21 cellular contexts compared by ENCODE assay signal in the genomic region with DNA sequence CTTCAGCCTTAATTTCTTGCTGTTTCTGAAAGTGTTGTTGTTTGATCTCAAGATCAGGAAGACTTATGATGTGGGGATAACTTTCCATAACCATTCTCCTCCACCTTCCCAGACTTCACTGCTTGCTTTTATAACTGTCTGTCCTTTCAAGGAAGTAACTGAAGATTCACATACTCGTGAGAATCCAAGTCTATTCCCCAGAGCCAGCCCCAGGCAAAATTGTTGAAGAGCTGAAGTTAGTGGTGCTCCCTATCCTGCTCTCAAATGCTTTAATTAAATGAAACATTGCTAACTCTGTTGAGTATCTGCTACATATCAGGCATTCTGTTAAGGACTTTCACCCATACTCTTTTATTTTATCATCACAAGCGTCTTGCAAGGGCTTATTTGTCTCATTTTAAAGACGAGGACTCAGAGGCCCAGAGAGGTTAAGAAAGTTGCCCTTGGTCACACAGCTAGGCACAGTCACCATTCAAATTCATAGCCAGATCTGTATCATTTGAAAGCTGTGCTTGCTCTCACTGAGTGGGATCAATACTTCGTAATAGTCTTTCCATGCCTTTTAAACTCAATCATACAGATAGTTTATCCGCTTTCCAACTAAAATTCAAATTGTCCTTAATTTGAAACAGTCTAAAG.
A peak's percentile ranks its signal among the peaks of the same experiment; 100 is the strongest.
DNase-seq lines count a peak whose midpoint lies in the region; ATAC-seq and TF ChIP-seq lines count a peak whose summit lies in the region.
"Had no signal": no experiment of that assay in that cellular context is flagged by ENCODE, and none has a peak within 500 bp of the region (broad histone marks: within the 10 kb centered on the region; RNA-seq: fewer than 3 reads in every experiment).

No MANE protein-coding gene starts in this region.

- CTCF ChIA-PET in A673 (lab: Charles Lee) = interaction anchor here (0.7 to 3.0 kb wide), 2 partner anchors 434 to 544 kb away, joined by 6 to 11 read pairs; no protein-coding TSS in a partner anchor
- CTCF ChIA-PET in WTC11 (lab: Charles Lee) = interaction anchor here (0.7 to 2.2 kb wide), 3 partner anchors 9 to 434 kb away, joined by 4 to 8 read pairs (median 5); no protein-coding TSS in a partner anchor

- no peaks in the 10 kb centered on the region for H3K9me3 Mint-ChIP-seq in WTC11
- no peaks in the 10 kb centered on the region for H3K9me3 Mint-ChIP-seq in neural crest cell
- H3K9me3 Mint-ChIP-seq: CD4-positive, alpha-beta T cell; naive B cell had no signal

- ATAC-seq in WTC11 (no peak), GM21526 (IDR thresholded peaks at IDR 0.05; ENCODE audit: low FRiP score, unreplicated experiment) (no peak), GM19467 (IDR thresholded peaks at IDR 0.05; ENCODE audit: unreplicated experiment) (no peak)

- no peaks in the 10 kb centered on the region for H3K9me3 ChIP-seq in A673 (ENCODE audit: low read depth, low read length, poor library complexity, severe bottlenecking)
- H3K9me3 ChIP-seq: MG63, upper lobe of right lung had no signal

- H3K27ac Mint-ChIP-seq in WTC11 = no peak overlapping the region
- no peak overlapping the region for H3K27ac Mint-ChIP-seq in neural crest cell (ENCODE audit: unreplicated experiment)
- H3K27ac Mint-ChIP-seq: CD4-positive, alpha-beta T cell had no signal

- H3K4me3 ChIP-seq in A673 (ENCODE audit: low read depth, low read length, poor library complexity, severe bottlenecking) = no peak overlapping the region
- H3K4me3 ChIP-seq in foreskin fibroblast (ENCODE audit: low read depth in 1 of 2, low read length in 2 of 2) = no peak overlapping the region
- H3K4me3 ChIP-seq: cardiac muscle cell, MG63 had no signal

- 0 out of 2 replicates have a peak, but pooled peaks cover 5% of the 10 kb centered on the region for H3K27me3 Mint-ChIP-seq in WTC11 (ENCODE audit: low read depth)
- peaks cover 42% of the 10 kb centered on the region for H3K27me3 Mint-ChIP-seq in neural crest cell (ENCODE audit: low read depth)

- H3K36me3 ChIP-seq in A673 (ENCODE audit: insufficient read depth, low read length, poor library complexity, severe bottlenecking) = no peaks in the 10 kb centered on the region
- H3K36me3 ChIP-seq: cardiac muscle cell, MG63, upper lobe of right lung had no signal

- TF ChIP-seq CTCF in A673 (conservative IDR thresholded peaks at IDR 0.05; ENCODE audit: low read depth, low read length) (no peak), WTC11 (IDR thresholded peaks at IDR 0.05) (no peak), neural crest cell (conservative IDR thresholded peaks at IDR 0.05) (no peak), foreskin fibroblast (IDR thresholded peaks at IDR 0.05; ENCODE audit: low read depth, low read length) (no peak)

- H3K4me1 Mint-ChIP-seq in WTC11 = peaks cover 44% of the 10 kb centered on the region
- peaks cover 35% of the 10 kb centered on the region for H3K4me1 Mint-ChIP-seq in neural crest cell

- H3K4me1 ChIP-seq in A673 (ENCODE audit: insufficient read depth, low read length, poor library complexity, severe bottlenecking) = peaks cover 32% of the 10 kb centered on the region
- H3K4me1 ChIP-seq: upper lobe of right lung had no signal

- intact Hi-C loops in A673 (cut with micrococcal nuclease; ENCODE audit: unreplicated experiment) = loop anchor here (2.0 kb wide), 1 partner anchor 189 kb away; a partner anchor contains a TSS

- POLR2A ChIA-PET in A673 (lab: Charles Lee; ENCODE audit: low non-redundant PET) = no interaction called here
- POLR2A ChIA-PET in WTC11 (lab: Charles Lee) = interaction anchor here (0.6 kb wide), 2 partner anchors 189 to 471 kb away, joined by 3 to 4 read pairs; no protein-coding TSS in a partner anchor

- no peaks in the 10 kb centered on the region for H3K36me3 Mint-ChIP-seq in WTC11
- H3K36me3 Mint-ChIP-seq in neural crest cell (ENCODE audit: low read depth) = no peaks in the 10 kb centered on the region
- H3K36me3 Mint-ChIP-seq: naive B cell had no signal

- no TSS peak for BruUV-seq in A673 (replicated peaks; lab: Mats Ljungman, UMichigan)

- no peak overlapping the region for H3K27ac ChIP-seq in A673 (ENCODE audit: low read depth, low read length, poor library complexity, severe bottlenecking)
- H3K27ac ChIP-seq: cardiac muscle cell, upper lobe of right lung, VCaP had no signal

- peak overlapping the region; percentile 30 for H3K4me3 Mint-ChIP-seq in WTC11
- peak overlapping the region; percentile 77 for H3K4me3 Mint-ChIP-seq in neural crest cell
- H3K4me3 Mint-ChIP-seq: CD4-positive, alpha-beta T cell had no signal

- peak; percentile 48 for DNase-seq in A673 (ENCODE audit: low spot score)
- DNase-seq in EH (ENCODE audit: low read depth) = peak; percentile 63
- no peak for DNase-seq in WTC11 (ENCODE audit: low spot score)
- DNase-seq in neural crest cell (ENCODE audit: low read depth, low spot score) = no peak
- DNase-seq in foreskin fibroblast = no peak
- DNase-seq in effector CD8-positive, alpha-beta T cell (lab: John Stamatoyannopoulos, UW) = no peak
- DNase-seq: activated CD4-positive, alpha-beta T cell treated with anti-CD3 and anti-CD28 coated beads, Interleukin-2, amount 50 U/mL, for 1 hour; activated naive CD4-positive, alpha-beta T cell treated with anti-CD3 and anti-CD28 coated beads, Interleukin-2, amount 50 U/mL, for 16 hours; amygdala; CD4-positive, alpha-beta T cell; GOT3; MG63; naive B cell; NCI-H1417 treated with DMSO at 0.1 percent for 48 hours; NCI-H510A treated with DMSO at 0.1 percent for 48 hours; occipital lobe; upper lobe of right lung had no signal

- no peaks in the 10 kb centered on the region for H3K27me3 ChIP-seq in A673 (replicated peaks; ENCODE audit: insufficient read depth, low read depth, low read length, poor library complexity)
- H3K27me3 ChIP-seq: MG63, upper lobe of right lung had no signal

TF ChIP-seq in WTC11, 78 proteins besides CTCF, POLR2A, EP300 and RAD21 (continues in another document):
- TF ChIP-seq CREM (CRISPR knock-in tag; IDR thresholded peaks at IDR 0.05) = no peak
- TF ChIP-seq, protein P1, sequence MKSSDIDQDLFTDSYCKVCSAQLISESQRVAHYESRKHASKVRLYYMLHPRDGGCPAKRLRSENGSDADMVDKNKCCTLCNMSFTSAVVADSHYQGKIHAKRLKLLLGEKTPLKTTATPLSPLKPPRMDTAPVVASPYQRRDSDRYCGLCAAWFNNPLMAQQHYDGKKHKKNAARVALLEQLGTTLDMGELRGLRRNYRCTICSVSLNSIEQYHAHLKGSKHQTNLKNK (CRISPR knock-in tag; IDR thresholded peaks at IDR 0.05) = no peak
- TF ChIP-seq TEAD1 (CRISPR knock-in tag; IDR thresholded peaks at IDR 0.05) = no peak
- TF ChIP-seq ESRRA (CRISPR knock-in tag; IDR thresholded peaks at IDR 0.05; ENCODE audit: borderline replicate concordance) = no peak
- TF ChIP-seq ZNF423 (CRISPR knock-in tag; IDR thresholded peaks at IDR 0.05) = no peak
- TF ChIP-seq, protein P2, sequence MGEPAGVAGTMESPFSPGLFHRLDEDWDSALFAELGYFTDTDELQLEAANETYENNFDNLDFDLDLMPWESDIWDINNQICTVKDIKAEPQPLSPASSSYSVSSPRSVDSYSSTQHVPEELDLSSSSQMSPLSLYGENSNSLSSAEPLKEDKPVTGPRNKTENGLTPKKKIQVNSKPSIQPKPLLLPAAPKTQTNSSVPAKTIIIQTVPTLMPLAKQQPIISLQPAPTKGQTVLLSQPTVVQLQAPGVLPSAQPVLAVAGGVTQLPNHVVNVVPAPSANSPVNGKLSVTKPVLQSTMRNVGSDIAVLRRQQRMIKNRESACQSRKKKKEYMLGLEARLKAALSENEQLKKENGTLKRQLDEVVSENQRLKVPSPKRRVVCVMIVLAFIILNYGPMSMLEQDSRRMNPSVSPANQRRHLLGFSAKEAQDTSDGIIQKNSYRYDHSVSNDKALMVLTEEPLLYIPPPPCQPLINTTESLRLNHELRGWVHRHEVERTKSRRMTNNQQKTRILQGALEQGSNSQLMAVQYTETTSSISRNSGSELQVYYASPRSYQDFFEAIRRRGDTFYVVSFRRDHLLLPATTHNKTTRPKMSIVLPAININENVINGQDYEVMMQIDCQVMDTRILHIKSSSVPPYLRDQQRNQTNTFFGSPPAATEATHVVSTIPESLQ (CRISPR knock-in tag; IDR thresholded peaks at IDR 0.05) = no peak
- no peak for TF ChIP-seq GTF2I (CRISPR knock-in tag; conservative IDR thresholded peaks at IDR 0.05)
- TF ChIP-seq, protein P3, sequence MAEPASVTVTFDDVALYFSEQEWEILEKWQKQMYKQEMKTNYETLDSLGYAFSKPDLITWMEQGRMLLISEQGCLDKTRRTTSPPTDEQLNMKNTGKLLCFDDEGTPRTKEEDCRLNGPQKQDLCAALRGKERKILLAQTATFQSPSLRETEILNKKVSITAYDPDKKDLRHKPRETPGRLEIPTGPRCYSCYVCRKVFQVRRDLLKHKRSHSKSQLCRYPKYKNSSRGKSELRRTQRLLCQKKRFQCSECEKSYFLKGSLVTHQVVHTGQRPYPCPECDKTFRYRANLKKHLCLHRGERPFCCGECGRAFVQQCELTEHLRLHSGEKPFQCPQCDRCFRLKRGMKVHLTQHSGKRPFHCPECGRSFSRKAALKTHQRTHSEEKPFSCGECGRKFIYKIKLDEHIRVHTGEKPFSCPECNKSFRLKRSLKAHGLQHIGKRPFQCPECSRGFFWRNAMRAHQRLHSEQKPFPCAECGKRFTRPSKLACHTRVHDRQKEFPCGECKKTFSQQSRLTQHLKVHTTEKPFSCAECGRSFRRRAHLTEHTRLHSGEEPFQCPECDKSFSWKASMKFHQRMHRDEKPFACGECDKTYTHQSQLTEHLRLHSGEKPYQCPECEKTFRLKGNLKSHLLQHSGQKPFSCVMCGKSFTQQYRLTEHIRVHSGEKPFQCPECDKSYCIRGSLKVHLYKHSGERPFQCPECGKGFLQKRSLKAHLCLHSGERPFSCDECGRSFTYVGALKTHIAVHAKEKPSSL (CRISPR knock-in tag; conservative IDR thresholded peaks at IDR 0.05) = no peak
- TF ChIP-seq EMX1 (CRISPR knock-in tag; IDR thresholded peaks at IDR 0.05) = no peak
- TF ChIP-seq ZNF416 (CRISPR knock-in tag; IDR thresholded peaks at IDR 0.05) = no peak
- TF ChIP-seq GABPB1 (CRISPR knock-in tag; IDR thresholded peaks at IDR 0.05) = no peak
- no peak for TF ChIP-seq HMGA2 (CRISPR knock-in tag; IDR thresholded peaks at IDR 0.05)
- TF ChIP-seq CREB1 (CRISPR knock-in tag; IDR thresholded peaks at IDR 0.05) = no peak
- TF ChIP-seq ZNF671 (CRISPR knock-in tag; IDR thresholded peaks at IDR 0.05) = no peak
- no peak for TF ChIP-seq OVOL2 (CRISPR knock-in tag; IDR thresholded peaks at IDR 0.05; ENCODE audit: borderline replicate concordance)
- TF ChIP-seq NR1H2 (CRISPR knock-in tag; IDR thresholded peaks at IDR 0.05) = no peak

Comparison
In these comparisons a context has a peak if more than half of its experiments do, and no peak if none do; other contexts are left out.
1. DNase-seq: peak in A673 (single experiment) and EH (single experiment); none in WTC11 (single experiment), neural crest cell (single experiment), foreskin fibroblast (0 of 2) and effector CD8-positive, alpha-beta T cell (single experiment).